In the genomic region with DNA sequence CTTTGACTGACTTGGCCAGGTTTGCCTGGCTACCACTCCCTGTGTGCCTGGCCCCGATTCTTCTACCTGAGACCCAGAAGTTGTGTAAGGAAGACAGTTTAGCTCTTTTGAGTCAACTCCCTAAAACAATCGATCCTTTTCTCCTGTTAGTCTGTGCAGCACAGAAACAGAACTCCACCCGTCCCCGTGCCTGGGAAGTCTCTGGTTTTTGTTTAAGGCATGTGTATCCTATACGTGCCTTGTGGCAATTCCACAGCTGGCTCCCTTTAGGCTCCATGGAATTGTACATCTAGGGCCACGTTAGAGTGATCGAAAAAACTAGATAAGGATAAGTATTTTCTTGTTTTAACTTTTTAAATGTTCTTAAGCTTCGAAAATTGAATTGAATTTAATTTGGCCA, we compare ENCODE assay signal across 21 cellular contexts.
"Had no signal": no experiment of that assay in that cellular context is flagged by ENCODE, and none has a peak within 500 bp of the region (broad histone marks: within the 10 kb centered on the region; RNA-seq: fewer than 3 reads in every experiment).

No MANE protein-coding gene starts in this region.

- ATAC-seq: activated CD8-positive, alpha-beta T cell treated with anti-CD3 and anti-CD28 coated beads for 36 hours; activated T-helper 17 cell treated with anti-CD3 and anti-CD28 coated beads, Interleukin-2, amount 50 U/mL, for 72 hours; effector memory CD8-positive, alpha-beta T cell; left lung; mucosa of descending colon; sciatic nerve had no signal

- H3K27ac Mint-ChIP-seq: activated CD8-positive, alpha-beta T cell treated with anti-CD3 and anti-CD28 coated beads for 36 hours; activated naive CD8-positive, alpha-beta T cell treated with anti-CD3 and anti-CD28 coated beads, Interleukin-2, amount 10 ng/mL, durations not matched to agents 7 days and 5 days; activated T-helper 17 cell treated with anti-CD3 and anti-CD28 coated beads, Interleukin-2, amount 50 U/mL, for 72 hours; effector memory CD8-positive, alpha-beta T cell; naive B cell; neural progenitor cell had no signal

- H3K27me3 ChIP-seq: esophagus squamous epithelium, left lung, neural progenitor cell, ovary, thyroid gland had no signal

- H3K4me1 Mint-ChIP-seq: activated naive CD8-positive, alpha-beta T cell treated with anti-CD3 and anti-CD28 coated beads, Interleukin-2, amount 10 ng/mL, durations not matched to agents 7 days and 5 days; naive B cell had no signal

- H3K9ac ChIP-seq: neural progenitor cell had no signal

- DNase-seq: activated CD4-positive, alpha-beta T cell treated with anti-CD3 and anti-CD28 coated beads for 48 hours; activated CD4-positive, CD25-positive, alpha-beta regulatory T cell; activated CD8-positive, alpha-beta T cell treated with anti-CD3 and anti-CD28 coated beads for 36 hours; activated naive CD4-positive, alpha-beta T cell; activated naive CD8-positive, alpha-beta T cell treated with anti-CD3 and anti-CD28 coated beads, Interleukin-2, amount 10 ng/mL, durations not matched to agents 7 days and 5 days; activated T-cell treated with anti-CD3 and anti-CD28 coated beads, Interleukin-2, amount 50 U/mL, for 1 hour; amygdala; effector memory CD8-positive, alpha-beta T cell; esophagus squamous epithelium; glutamatergic neuron; hippocampal formation; left lung; mucosa of descending colon; naive B cell; ovary; stimulated activated naive CD4-positive, alpha-beta T cell; T1000; thyroid gland had no signal

- H3K9me3 ChIP-seq: esophagus squamous epithelium, left lung, mucosa of descending colon, ovary, thyroid gland had no signal

- H3K36me3 Mint-ChIP-seq: activated naive CD8-positive, alpha-beta T cell treated with anti-CD3 and anti-CD28 coated beads, Interleukin-2, amount 10 ng/mL, durations not matched to agents 7 days and 5 days; naive B cell; neural progenitor cell had no signal

- H3K27ac ChIP-seq: esophagus squamous epithelium, left lung, neural progenitor cell, ovary, thyroid gland had no signal

- H3K4me3 Mint-ChIP-seq: activated CD8-positive, alpha-beta T cell treated with anti-CD3 and anti-CD28 coated beads for 36 hours; activated naive CD8-positive, alpha-beta T cell treated with anti-CD3 and anti-CD28 coated beads, Interleukin-2, amount 10 ng/mL, durations not matched to agents 7 days and 5 days; activated T-helper 17 cell treated with anti-CD3 and anti-CD28 coated beads, Interleukin-2, amount 50 U/mL, for 72 hours; effector memory CD8-positive, alpha-beta T cell; naive B cell; neural progenitor cell had no signal

- H3K4me2 ChIP-seq: neural progenitor cell had no signal

- H3K36me3 ChIP-seq: esophagus squamous epithelium, left lung, neural progenitor cell, ovary, thyroid gland had no signal

- H3K9me3 Mint-ChIP-seq: activated CD8-positive, alpha-beta T cell treated with anti-CD3 and anti-CD28 coated beads for 36 hours; activated naive CD8-positive, alpha-beta T cell treated with anti-CD3 and anti-CD28 coated beads, Interleukin-2, amount 10 ng/mL, durations not matched to agents 7 days and 5 days; activated T-helper 17 cell treated with anti-CD3 and anti-CD28 coated beads, Interleukin-2, amount 50 U/mL, for 72 hours; naive B cell; neural progenitor cell had no signal

- H3K4me3 ChIP-seq: esophagus squamous epithelium, left lung, mucosa of descending colon, neural progenitor cell, ovary, thyroid gland had no signal

- H2AFZ ChIP-seq: neural progenitor cell had no signal

- H3K4me1 ChIP-seq: neural progenitor cell, thyroid gland had no signal
